ENCODE assay signal across 28 cellular contexts in the genomic region with DNA sequence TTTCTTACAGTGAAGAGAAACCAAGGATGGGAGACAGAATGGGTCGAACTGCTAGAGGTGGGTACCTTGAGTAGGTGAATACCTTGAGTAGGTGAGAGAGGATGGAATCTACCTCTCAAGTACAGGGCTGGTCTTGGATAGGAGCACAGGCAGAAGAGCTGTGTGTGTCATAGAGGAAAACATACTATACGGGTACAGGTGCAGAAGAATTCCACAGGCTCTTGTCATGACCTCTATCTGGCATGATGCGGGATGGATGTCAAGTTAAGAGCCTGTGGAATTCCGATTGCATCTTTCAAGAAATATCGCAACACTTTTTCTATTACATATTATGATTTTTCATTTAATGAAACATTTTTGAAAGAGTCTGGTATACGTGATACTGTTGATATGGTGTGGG.
"Had no signal": no experiment of that assay in that cellular context is flagged by ENCODE, and none has a peak within 500 bp of the region (broad histone marks: within the 10 kb centered on the region; RNA-seq: fewer than 3 reads in every experiment).

No MANE protein-coding gene starts in this region.

- DNase-seq: islet precursor cell; left ventricle myocardium inferior; mesendoderm; midbrain; mucosa of descending colon; naive thymus-derived CD4-positive, alpha-beta T cell; nucleus accumbens; pancreas; posterior cingulate gyrus; retina; right cardiac atrium; stimulated activated CD4-positive, alpha-beta T cell treated with anti-CD3 and anti-CD28 coated beads, Interleukin-1b, Interleukin-23, amount 100 ng/mL, for 48 hours; stimulated activated CD4-positive, alpha-beta T cell treated with anti-CD3 and anti-CD28 coated beads, Interleukin-2, amount 100 ng/mL, for 48 hours; stimulated activated CD4-positive, alpha-beta T cell treated with anti-CD3 and anti-CD28 coated beads, Interleukin-4, amount 100 ng/mL, for 4 hours; stimulated activated CD8-positive, alpha-beta memory T cell treated with anti-CD3 and anti-CD28 coated beads, Interleukin-4, amount 100 ng/mL, for 48 hours; stimulated activated naive CD4-positive, alpha-beta T cell treated with Interleukin-2 at 50 U/mL for 16 hours; stimulated activated naive CD8-positive, alpha-beta T cell treated with anti-CD3 and anti-CD28 coated beads, Interleukin-15, amount 100 ng/mL, for 72 hours; substantia nigra; upper lobe of left lung had no signal

- H3K4me1 ChIP-seq: left ventricle myocardium inferior, prostate gland, tibial nerve, upper lobe of left lung, vagina had no signal

- H3K36me3 Mint-ChIP-seq: natural killer cell treated with Interleukin-12 subunit alpha and Interleukin-12 subunit beta and Interleukin-15 and Interleukin-18, amount 100 ng/mL, for 72 hours; stimulated activated memory B cell treated with anti-CD40 and anti-IgM and Interleukin-4, amounts not matched to agents 10 μg/mL and 1 μg/mL and 100 μg/mL, for 72 hours had no signal

- H3K4me3 ChIP-seq: left ventricle myocardium inferior, lung, mucosa of descending colon, pancreas, prostate gland, skin epidermis, tibial nerve, upper lobe of left lung, vagina had no signal

- H3K27me3 ChIP-seq: pancreas, tibial nerve, upper lobe of left lung, vagina had no signal

- H3K9me3 ChIP-seq: left ventricle myocardium inferior, mucosa of descending colon, pancreas, prostate gland, tibial nerve, upper lobe of left lung, vagina had no signal

- H3K27me3 Mint-ChIP-seq: stimulated activated memory B cell treated with anti-CD40 and anti-IgM and Interleukin-4, amounts not matched to agents 10 μg/mL and 1 μg/mL and 100 μg/mL, for 72 hours had no signal

- ATAC-seq: mucosa of descending colon; naive thymus-derived CD4-positive, alpha-beta T cell; natural killer cell treated with Interleukin-12 subunit alpha and Interleukin-12 subunit beta and Interleukin-15 and Interleukin-18, amount 100 ng/mL, for 72 hours; pancreas; right cardiac atrium; sciatic nerve; stimulated activated memory B cell treated with anti-CD40 and anti-IgM and Interleukin-4, amounts not matched to agents 10 μg/mL and 1 μg/mL and 100 μg/mL, for 72 hours; stimulated activated naive CD8-positive, alpha-beta T cell treated with anti-CD3 and anti-CD28 coated beads, Interleukin-15, amount 100 ng/mL, for 72 hours had no signal

- H3K4me3 Mint-ChIP-seq: naive thymus-derived CD4-positive, alpha-beta T cell; natural killer cell treated with Interleukin-12 subunit alpha and Interleukin-12 subunit beta and Interleukin-15 and Interleukin-18, amount 100 ng/mL, for 72 hours; neural crest cell; stimulated activated memory B cell treated with anti-CD40 and anti-IgM and Interleukin-4, amounts not matched to agents 10 μg/mL and 1 μg/mL and 100 μg/mL, for 72 hours; stimulated activated naive CD8-positive, alpha-beta T cell treated with anti-CD3 and anti-CD28 coated beads, Interleukin-15, amount 100 ng/mL, for 72 hours had no signal

- H3K27ac ChIP-seq: left ventricle myocardium inferior, pancreas, prostate gland, skin epidermis, tibial nerve, upper lobe of left lung, vagina had no signal

- H3K9me3 Mint-ChIP-seq: natural killer cell treated with Interleukin-12 subunit alpha and Interleukin-12 subunit beta and Interleukin-15 and Interleukin-18, amount 100 ng/mL, for 72 hours; neural crest cell; stimulated activated naive CD8-positive, alpha-beta T cell treated with anti-CD3 and anti-CD28 coated beads, Interleukin-15, amount 100 ng/mL, for 72 hours had no signal

- H3K27ac Mint-ChIP-seq: naive thymus-derived CD4-positive, alpha-beta T cell; natural killer cell treated with Interleukin-12 subunit alpha and Interleukin-12 subunit beta and Interleukin-15 and Interleukin-18, amount 100 ng/mL, for 72 hours; stimulated activated memory B cell treated with anti-CD40 and anti-IgM and Interleukin-4, amounts not matched to agents 10 μg/mL and 1 μg/mL and 100 μg/mL, for 72 hours; stimulated activated naive CD8-positive, alpha-beta T cell treated with anti-CD3 and anti-CD28 coated beads, Interleukin-15, amount 100 ng/mL, for 72 hours had no signal

- H3K36me3 ChIP-seq: left ventricle myocardium inferior, pancreas, prostate gland, tibial nerve, upper lobe of left lung, vagina had no signal
